ENCODE assay signal across 17 cellular contexts in genomic region chr11:61442616-61443015, GRCh38.
"Had no signal": no experiment of that assay in that cellular context is flagged by ENCODE, and none has a peak within 500 bp of the region (broad histone marks: within the 10 kb centered on the region; RNA-seq: fewer than 3 reads in every experiment).

No MANE protein-coding gene starts in this region.

- ATAC-seq: activated CD8-positive, alpha-beta memory T cell treated with anti-CD3 and anti-CD28 coated beads, Interleukin-2, amount 10 ng/mL, durations not matched to agents 7 days and 5 days; gastroesophageal sphincter; left lung; SK-N-SH treated with all-trans-retinoic acid at 6 μM for 48 hours; stimulated activated naive B cell treated with anti-CD40 and anti-IgM and Interleukin-4, amounts not matched to agents 10 μg/mL and 1 μg/mL and 100 μg/mL, for 72 hours had no signal

- H3K9me3 Mint-ChIP-seq: activated B cell treated with CpG ODN at 0.5 μM for 24 hours; activated CD4-positive, alpha-beta T cell treated with anti-CD3 and anti-CD28 coated beads, Interleukin-2, amount 10 ng/mL, durations not matched to agents 7 days and 5 days; activated naive CD8-positive, alpha-beta T cell treated with anti-CD3 and anti-CD28 coated beads, Interleukin-2, amount 10 ng/mL, durations not matched to agents 7 days and 5 days; T-helper 1 cell treated with Interleukin-12 subunit alpha and Interleukin-12 subunit beta and Interleukin-4 antibody, amounts not matched to agents 30 μg/mL and 1 μg/mL, for 36 hours had no signal

- H3K4me1 Mint-ChIP-seq: activated B cell treated with CpG ODN at 0.5 μM for 24 hours had no signal

- DNase-seq: activated B cell treated with CpG ODN at 0.5 μM for 24 hours; activated CD4-positive, alpha-beta T cell treated with anti-CD3 and anti-CD28 coated beads, Interleukin-2, amount 10 ng/mL, durations not matched to agents 7 days and 5 days; activated CD8-positive, alpha-beta memory T cell treated with anti-CD3 and anti-CD28 coated beads, Interleukin-2, amount 10 ng/mL, durations not matched to agents 7 days and 5 days; activated naive CD8-positive, alpha-beta T cell treated with anti-CD3 and anti-CD28 coated beads, Interleukin-2, amount 10 ng/mL, durations not matched to agents 7 days and 5 days; aorta; left lung; mesendoderm; Right ventricle myocardium superior; small intestine; stimulated activated naive B cell treated with anti-CD40 and anti-IgM and Interleukin-4, amounts not matched to agents 10 μg/mL and 1 μg/mL and 100 μg/mL, for 72 hours had no signal

- H3K27ac ChIP-seq: breast epithelium, gastroesophageal sphincter, left lung, parathyroid adenoma, right atrium auricular region, suprapubic skin had no signal

- H3K4me1 ChIP-seq: breast epithelium, parathyroid adenoma had no signal

- H3K27me3 ChIP-seq: breast epithelium, gastroesophageal sphincter, left lung, right atrium auricular region, suprapubic skin had no signal

- H3K36me3 ChIP-seq: breast epithelium had no signal

- H3K9me3 ChIP-seq: breast epithelium, gastroesophageal sphincter, left lung, right atrium auricular region, suprapubic skin had no signal

- H3K4me3 Mint-ChIP-seq: activated B cell treated with CpG ODN at 0.5 μM for 24 hours; activated CD4-positive, alpha-beta T cell treated with anti-CD3 and anti-CD28 coated beads, Interleukin-2, amount 10 ng/mL, durations not matched to agents 7 days and 5 days; activated CD8-positive, alpha-beta memory T cell treated with anti-CD3 and anti-CD28 coated beads, Interleukin-2, amount 10 ng/mL, durations not matched to agents 7 days and 5 days; activated naive CD8-positive, alpha-beta T cell treated with anti-CD3 and anti-CD28 coated beads, Interleukin-2, amount 10 ng/mL, durations not matched to agents 7 days and 5 days; stimulated activated naive B cell treated with anti-CD40 and anti-IgM and Interleukin-4, amounts not matched to agents 10 μg/mL and 1 μg/mL and 100 μg/mL, for 72 hours; T-helper 1 cell treated with Interleukin-12 subunit alpha and Interleukin-12 subunit beta and Interleukin-4 antibody, amounts not matched to agents 30 μg/mL and 1 μg/mL, for 36 hours had no signal

- H3K4me3 ChIP-seq: breast epithelium, gastroesophageal sphincter, left lung, right atrium auricular region, suprapubic skin had no signal

- H3K27me3 Mint-ChIP-seq: activated B cell treated with CpG ODN at 0.5 μM for 24 hours; activated CD4-positive, alpha-beta T cell treated with anti-CD3 and anti-CD28 coated beads, Interleukin-2, amount 10 ng/mL, durations not matched to agents 7 days and 5 days; activated CD8-positive, alpha-beta memory T cell treated with anti-CD3 and anti-CD28 coated beads, Interleukin-2, amount 10 ng/mL, durations not matched to agents 7 days and 5 days; activated naive CD8-positive, alpha-beta T cell treated with anti-CD3 and anti-CD28 coated beads, Interleukin-2, amount 10 ng/mL, durations not matched to agents 7 days and 5 days; stimulated activated naive B cell treated with anti-CD40 and anti-IgM and Interleukin-4, amounts not matched to agents 10 μg/mL and 1 μg/mL and 100 μg/mL, for 72 hours had no signal

- H3K27ac Mint-ChIP-seq: activated B cell treated with CpG ODN at 0.5 μM for 24 hours; activated CD4-positive, alpha-beta T cell treated with anti-CD3 and anti-CD28 coated beads, Interleukin-2, amount 10 ng/mL, durations not matched to agents 7 days and 5 days; activated CD8-positive, alpha-beta memory T cell treated with anti-CD3 and anti-CD28 coated beads, Interleukin-2, amount 10 ng/mL, durations not matched to agents 7 days and 5 days; activated naive CD8-positive, alpha-beta T cell treated with anti-CD3 and anti-CD28 coated beads, Interleukin-2, amount 10 ng/mL, durations not matched to agents 7 days and 5 days; stimulated activated naive B cell treated with anti-CD40 and anti-IgM and Interleukin-4, amounts not matched to agents 10 μg/mL and 1 μg/mL and 100 μg/mL, for 72 hours; T-helper 1 cell treated with Interleukin-12 subunit alpha and Interleukin-12 subunit beta and Interleukin-4 antibody, amounts not matched to agents 30 μg/mL and 1 μg/mL, for 36 hours had no signal
